ENCODE assay signal across 9 cellular contexts in the genomic region with DNA sequence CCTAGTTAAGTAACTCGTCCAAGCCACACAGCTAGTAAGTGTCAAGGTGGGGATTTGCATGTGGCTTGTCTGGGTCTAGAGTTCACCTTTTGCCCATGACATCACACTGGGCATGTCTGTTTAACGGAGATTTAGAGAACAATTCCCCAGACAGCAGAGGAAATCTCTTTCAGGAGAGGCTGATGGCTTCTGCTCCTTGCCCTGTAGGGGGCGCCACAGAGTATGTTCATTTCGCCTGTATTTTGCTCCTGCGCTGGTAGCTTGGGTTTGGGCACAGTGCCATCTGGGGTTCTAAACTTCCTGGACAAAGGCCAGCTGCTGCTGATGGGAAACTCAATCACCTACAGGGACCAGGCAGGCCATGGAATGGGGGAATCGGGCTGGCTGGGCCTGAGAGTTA. TPM values are rescaled to one million over a fixed set of nuclear protein-coding genes. Genes with fewer than 3 reads are reported as not detected.
DNase-seq lines count a peak whose midpoint lies in the region; ATAC-seq, FAIRE-seq and TF ChIP-seq lines count a peak whose summit lies in the region.
"Had no signal": no experiment of that assay in that cellular context is flagged by ENCODE, and none has a peak within 500 bp of the region (broad histone marks: within the 10 kb centered on the region; RNA-seq: fewer than 3 reads in every experiment).

No MANE protein-coding gene starts in this region.

- TF ChIP-seq EP300 in H1 (IDR thresholded peaks at IDR 0.05; ENCODE audit: borderline replicate concordance in 1 of 2, low read depth in 2 of 2, low read length in 2 of 2): no peak
- TF ChIP-seq EP300 in upper lobe of left lung (IDR thresholded peaks at IDR 0.05): no peak

- H4K20me1 ChIP-seq in PC-9 (ENCODE audit: insufficient read depth) (no peaks in the 10 kb centered on the region), H1 (replicated peaks in 1 of 2; ENCODE audit: control insufficient read depth in 1 of 2, insufficient read depth in 2 of 2, low read length in 2 of 2) (no peaks in the 10 kb centered on the region)

- no peak for ATAC-seq in upper lobe of left lung (ENCODE audit: low FRiP score in 2 of 2)

- POLR2A ChIA-PET in PC-9 (lab: Charles Lee; ENCODE audit: unreplicated experiment) (no interaction called here), H1 (lab: Charles Lee; ENCODE audit: partially characterized antibody) (no interaction called here)

- no peak overlapping the region for H3K4me3 Mint-ChIP-seq in T-helper 2 cell treated with Interferon-gamma antibody and Interleukin-4, amounts not matched to agents 5 μg/mL and 100 μg/mL, for 36 hours
- H3K4me3 Mint-ChIP-seq: activated naive CD8-positive, alpha-beta T cell treated with anti-CD3 and anti-CD28 coated beads, Interleukin-2, amount 10 ng/mL, durations not matched to agents 7 days and 5 days had no signal

- intact Hi-C loops in PC-9 (cut with micrococcal nuclease; ENCODE audit: unreplicated experiment): no loop called here

- TF ChIP-seq CTCF in PC-9 (conservative IDR thresholded peaks at IDR 0.05) (peak; percentile 73), H1 (IDR thresholded peaks at IDR 0.05; ENCODE audit: control extremely low read depth in 1 of 3, insufficient read depth in 1 of 3, low read depth in 1 of 3, low read length in 3 of 3) (peak; percentile 72 to 85 (median 75)), upper lobe of left lung (IDR thresholded peaks at IDR 0.05) (peak in 2 of 6 experiments; percentile 12 to 14)

- H2BK5ac ChIP-seq in H1 (ENCODE audit: low read depth, low read length): no peak overlapping the region

- H3K27ac ChIP-seq in PC-9: no peak overlapping the region
- no peak overlapping the region for H3K27ac ChIP-seq in H1 (ENCODE audit: low read depth, low read length)
- H3K27ac ChIP-seq in upper lobe of left lung: no peak overlapping the region

- 37% methylated on average over 6 of the region's 6 CpGs; no CpG with 5 or more reads in 1 of the 2 experiments for WGBS in H1 (ENCODE audit: extremely low coverage in 1 of 2, insufficient coverage in 1 of 2, insufficient read length in 1 of 2, insufficient replicate concordance in 2 of 2, low coverage in 1 of 2, low lambda C conversion rate in 2 of 2, missing lambda C conversion rate in 1 of 2), 2 experiments
- 23 to 28% methylated on average over 5 to 6 of the region's 6 CpGs for WGBS in upper lobe of left lung, 2 donors

- no peak overlapping the region for H2BK20ac ChIP-seq in H1 (ENCODE audit: low read length)

- H4K5ac ChIP-seq in H1 (ENCODE audit: insufficient read length, low read depth, low read length): no peak overlapping the region

- no peaks in the 10 kb centered on the region for H3K79me2 ChIP-seq in PC-9 (ENCODE audit: low read depth)
- no peaks in the 10 kb centered on the region for H3K79me2 ChIP-seq in H1 (ENCODE audit: control insufficient read depth in 1 of 2, insufficient read depth in 2 of 2, low read length in 2 of 2)

- H2AK5ac ChIP-seq in H1 (ENCODE audit: low read depth, low read length): no peak overlapping the region

- H3K36me3 ChIP-seq in PC-9 (ENCODE audit: low read depth) (no peaks in the 10 kb centered on the region), H1 (ENCODE audit: control insufficient read depth in 2 of 4, insufficient read depth in 4 of 4, low read length in 3 of 4) (no peaks in the 10 kb centered on the region), upper lobe of left lung (no peaks in the 10 kb centered on the region)

- H3K4ac ChIP-seq in H1 (replicated peaks; ENCODE audit: insufficient read length, low read depth, low read length): no peak overlapping the region

- H3K36me3 Mint-ChIP-seq in T-helper 2 cell treated with Interferon-gamma antibody and Interleukin-4, amounts not matched to agents 5 μg/mL and 100 μg/mL, for 36 hours (ENCODE audit: low read depth): no peaks in the 10 kb centered on the region
- H3K36me3 Mint-ChIP-seq: activated naive CD8-positive, alpha-beta T cell treated with anti-CD3 and anti-CD28 coated beads, Interleukin-2, amount 10 ng/mL, durations not matched to agents 7 days and 5 days had no signal

- no peaks in the 10 kb centered on the region for H3K79me1 ChIP-seq in H1 (ENCODE audit: low read depth, low read length)

- H3K56ac ChIP-seq in H1 (replicated peaks; ENCODE audit: insufficient read length, low read depth, low read length): no peak overlapping the region

- BruUV-seq in PC-9 (replicated peaks; lab: Mats Ljungman, UMichigan): no TSS peak

- H2AFZ ChIP-seq in PC-9: no peak overlapping the region
- H2AFZ ChIP-seq in H1 (ENCODE audit: low read length): no peak overlapping the region

- H3K9me3 Mint-ChIP-seq in T-helper 2 cell treated with Interferon-gamma antibody and Interleukin-4, amounts not matched to agents 5 μg/mL and 100 μg/mL, for 36 hours: no peaks in the 10 kb centered on the region
- H3K9me3 Mint-ChIP-seq: activated naive CD8-positive, alpha-beta T cell treated with anti-CD3 and anti-CD28 coated beads, Interleukin-2, amount 10 ng/mL, durations not matched to agents 7 days and 5 days had no signal

- H4K8ac ChIP-seq in H1 (ENCODE audit: extremely low read depth, insufficient read depth, low read length): no peak overlapping the region

- H3F3A ChIP-seq in PC-9 (ENCODE audit: insufficient read depth, low read depth): no peaks in the 10 kb centered on the region

- H3K9me2 ChIP-seq in PC-9 (ENCODE audit: insufficient read depth): no peaks in the 10 kb centered on the region

- no peak overlapping the region for H2BK120ac ChIP-seq in H1 (replicated peaks; ENCODE audit: low read depth, low read length)

- H3K27ac Mint-ChIP-seq in T-helper 2 cell treated with Interferon-gamma antibody and Interleukin-4, amounts not matched to agents 5 μg/mL and 100 μg/mL, for 36 hours: no peak overlapping the region
- H3K27ac Mint-ChIP-seq: activated naive CD8-positive, alpha-beta T cell treated with anti-CD3 and anti-CD28 coated beads, Interleukin-2, amount 10 ng/mL, durations not matched to agents 7 days and 5 days had no signal

- CTCF ChIA-PET in PC-9 (lab: Charles Lee) (no interaction called here), H1 (lab: Charles Lee; ENCODE audit: partially characterized antibody) (interaction anchor here (0.5 to 8.6 kb wide), 18 partner anchors 8 to 1812 kb away, joined by 3 to 93 read pairs (median 4); no protein-coding TSS in a partner anchor)

- no peak overlapping the region for H3K4me3 ChIP-seq in PC-9
- no peak overlapping the region for H3K4me3 ChIP-seq in H1 (ENCODE audit: extremely low read depth in 1 of 4, insufficient read depth in 2 of 4, low read depth in 3 of 4, low read length in 4 of 4)
- H3K4me3 ChIP-seq in upper lobe of left lung: no peak overlapping the region

- H3K18ac ChIP-seq in H1 (ENCODE audit: extremely low read depth, low read length): no peak overlapping the region

- H3K4me1 Mint-ChIP-seq in T-helper 2 cell treated with Interferon-gamma antibody and Interleukin-4, amounts not matched to agents 5 μg/mL and 100 μg/mL, for 36 hours (ENCODE audit: low read depth): no peaks in the 10 kb centered on the region
- H3K4me1 Mint-ChIP-seq: activated naive CD8-positive, alpha-beta T cell treated with anti-CD3 and anti-CD28 coated beads, Interleukin-2, amount 10 ng/mL, durations not matched to agents 7 days and 5 days had no signal

- H3K23me2 ChIP-seq in H1 (ENCODE audit: low read depth, low read length): no peaks in the 10 kb centered on the region; the same call in 1 of the 2 replicates

- peak; percentile 33 to 59; a peak in 3 of 4 replicates for TF ChIP-seq RAD21 in H1 (IDR thresholded peaks at IDR 0.05 in 1 of 2, conservative IDR thresholded peaks at IDR 0.05 in 1 of 2; ENCODE audit: low read depth in 2 of 2, low read length in 2 of 2)

- peaks cover 14% of the 10 kb centered on the region for H3K27me3 ChIP-seq in PC-9 (ENCODE audit: insufficient read depth, low read depth)
- H3K27me3 ChIP-seq in H1 (replicated peaks in 1 of 4; ENCODE audit: control insufficient read depth in 3 of 4, extremely low read depth in 1 of 4, insufficient read depth in 3 of 4, low read length in 3 of 4): no peaks in the 10 kb centered on the region
- H3K27me3 ChIP-seq in upper lobe of left lung: no peaks in the 10 kb centered on the region

- FAIRE-seq in H1 (lab: Jason Lieb, UNC): no peak

- H3K27me3 Mint-ChIP-seq in T-helper 2 cell treated with Interferon-gamma antibody and Interleukin-4, amounts not matched to agents 5 μg/mL and 100 μg/mL, for 36 hours (ENCODE audit: low read depth): peaks cover 9% of the 10 kb centered on the region

- peak in 3 of 5 experiments; percentile 12 to 34 (median 20) for DNase-seq in T-helper 2 cell
- no peak for DNase-seq in T-helper 2 cell treated with Interferon-gamma antibody and Interleukin-4, amounts not matched to agents 5 μg/mL and 100 μg/mL, for 36 hours (ENCODE audit: low spot score)
- DNase-seq in PC-9: no peak
- peak in 1 of 2 experiments; percentile 82 for DNase-seq in H1 (ENCODE audit: low read depth in 1 of 2, low spot score in 2 of 2)
- peak; percentile 28 to 32 (median 29) for DNase-seq in stimulated activated CD4-positive, alpha-beta T cell treated with anti-CD3 and anti-CD28 coated beads, TNF-alpha, amount 100 ng/mL, for 48 hours (ENCODE audit: low read depth in 3 of 3)
- DNase-seq in NCI-H1048 (lab: John Stamatoyannopoulos, UW): no peak
- DNase-seq in upper lobe of left lung: no peak
- no peak for DNase-seq in AG08396 (ENCODE audit: low spot score)
- DNase-seq: activated naive CD8-positive, alpha-beta T cell treated with anti-CD3 and anti-CD28 coated beads, Interleukin-2, amount 10 ng/mL, durations not matched to agents 7 days and 5 days had no signal

- no peak overlapping the region for H2BK12ac ChIP-seq in H1 (ENCODE audit: low read depth, low read length)

- H3K9ac ChIP-seq in H1 (replicated peaks in 1 of 4; ENCODE audit: extremely low read depth in 1 of 4, low read depth in 3 of 4, low read length in 3 of 4): no peak overlapping the region

- no peak overlapping the region for H3K23ac ChIP-seq in H1 (ENCODE audit: insufficient read length)

- no peak overlapping the region for H3K14ac ChIP-seq in H1 (ENCODE audit: insufficient read length)

- no peak for TF ChIP-seq POLR2A in H1 (IDR thresholded peaks at IDR 0.05; ENCODE audit: control extremely low read depth in 1 of 2, low read depth in 2 of 2, low read length in 2 of 2)
- no peak for TF ChIP-seq POLR2A in upper lobe of left lung (IDR thresholded peaks at IDR 0.05)

- H3K9me3 ChIP-seq in PC-9 (ENCODE audit: insufficient read depth, low read depth): no peaks in the 10 kb centered on the region
- H3K9me3 ChIP-seq in H1 (ENCODE audit: insufficient read depth in 2 of 2, low read depth in 1 of 2, low read length in 1 of 2): no peaks in the 10 kb centered on the region
- H3K9me3 ChIP-seq in upper lobe of left lung: no peaks in the 10 kb centered on the region

- no peak overlapping the region for H2BK15ac ChIP-seq in H1 (ENCODE audit: low read length)

- no peaks in the 10 kb centered on the region for H3K4me1 ChIP-seq in PC-9 (replicated peaks; ENCODE audit: insufficient read depth)
- H3K4me1 ChIP-seq in H1 (replicated peaks in 1 of 4; ENCODE audit: control insufficient read depth in 3 of 4, insufficient read depth in 4 of 4, low read length in 3 of 4): no peaks in the 10 kb centered on the region
- no peaks in the 10 kb centered on the region for H3K4me1 ChIP-seq in upper lobe of left lung

- no peak overlapping the region for H3K4me2 ChIP-seq in PC-9
- no peak overlapping the region for H3K4me2 ChIP-seq in H1 (ENCODE audit: insufficient read depth in 1 of 2, low read depth in 2 of 2, low read length in 2 of 2)

- H4K91ac ChIP-seq in H1 (replicated peaks; ENCODE audit: insufficient read length, low read length): no peak overlapping the region

RNA-seq across cellular contexts. Expression of a gene that starts 20.4 kb away (rescaled TPM):
- not detected in 2 replicates for total RNA-seq in PC-9 (2021)
- 0.32 TPM in 1 of 2 replicates, not detected in the other for total RNA-seq in H1 (2021; fragmentation: NEBNext Ultra II Directional; extraction: Animal tissue kit (Norgen Biotek cat#: 25700))
- polyA plus RNA-seq in H1 (2011; rRNA removed): 0.06 and 0.13 TPM in 2 replicates
- 0.13 TPM for polyA plus RNA-seq in H1 (2011; cell fraction: cytosol; rRNA removed)
- 0.51 TPM for polyA plus RNA-seq in H1 (2011; cell fraction: nucleus; rRNA removed)
- polyA plus RNA-seq in H1 (2012, experiment 1 of 2): 0.13 to 0.22 TPM (median 0.19 TPM) in 3 of 4 replicates, not detected in the other
- polyA plus RNA-seq in H1 (2012, experiment 2 of 2): 0.05 TPM
- polyA plus RNA-seq in H1 (2013, experiment 1 of 2): 0.24 TPM
- polyA plus RNA-seq in H1 (2013, experiment 2 of 2): 0.15 TPM
- 0.25 and 0.29 TPM in 2 replicates for polyA minus RNA-seq in H1 (2011; rRNA and poly(A)+ RNA removed)
- polyA minus RNA-seq in H1 (2011; cell fraction: cytosol; rRNA and poly(A)+ RNA removed): not detected
- polyA minus RNA-seq in H1 (2011; cell fraction: nucleus; rRNA and poly(A)+ RNA removed): not detected
- 1 to 10 TPM in 1 of 6 donors, under 1 TPM in 3, not detected in 2; 0.46 to 2.1 (median 0.65) TPM for total RNA-seq in upper lobe of left lung

RNA-seq across cellular contexts. Expression of a gene that starts 31.8 kb away (rescaled TPM):
- total RNA-seq in PC-9 (2021): not detected in 2 replicates
- not detected in 2 replicates for total RNA-seq in H1 (2021; fragmentation: NEBNext Ultra II Directional; extraction: Animal tissue kit (Norgen Biotek cat#: 25700))
- not detected in 2 replicates for polyA plus RNA-seq in H1 (2011; rRNA removed)
- not detected for polyA plus RNA-seq in H1 (2011; cell fraction: cytosol; rRNA removed)
- polyA plus RNA-seq in H1 (2011; cell fraction: nucleus; rRNA removed): not detected
- polyA plus RNA-seq in H1 (2012, experiment 1 of 2): 0.20 to 0.66 TPM (median 0.23 TPM) in 4 replicates
- polyA plus RNA-seq in H1 (2012, experiment 2 of 2): not detected
- not detected for polyA plus RNA-seq in H1 (2013, experiment 1 of 2)
- not detected for polyA plus RNA-seq in H1 (2013, experiment 2 of 2)
- polyA minus RNA-seq in H1 (2011; rRNA and poly(A)+ RNA removed): not detected in 2 replicates
- polyA minus RNA-seq in H1 (2011; cell fraction: cytosol; rRNA and poly(A)+ RNA removed): not detected
- not detected for polyA minus RNA-seq in H1 (2011; cell fraction: nucleus; rRNA and poly(A)+ RNA removed)
- 10 to 100 TPM in 4 of 6 donors, 1 to 10 TPM in 2; 7.0 to 74.0 (median 17.7) TPM for total RNA-seq in upper lobe of left lung

Comparison
In these comparisons a context has a peak if more than half of its experiments do, and no peak if none do; other contexts are left out.
1. DNase-seq: peak in T-helper 2 cell (3 of 5) and stimulated activated CD4-positive, alpha-beta T cell treated with anti-CD3 and anti-CD28 coated beads, TNF-alpha, amount 100 ng/mL, for 48 hours (3 of 3); none in T-helper 2 cell treated with Interferon-gamma antibody and Interleukin-4, amounts not matched to agents 5 μg/mL and 100 μg/mL, for 36 hours (single experiment), PC-9 (0 of 2), NCI-H1048 (single experiment), upper lobe of left lung (0 of 2) and AG08396 (single experiment).